ENCODE assay signal across 1 cellular context in genomic region chr18:2406544-2406943, GRCh38.
TF ChIP-seq lines count a peak whose summit lies in the region.

No MANE protein-coding gene starts in this region.

TF ChIP-seq in IMR-90, 13 proteins besides CTCF, POLR2A, EP300 and RAD21 (continued from another document):
- TF ChIP-seq USF2 (IDR thresholded peaks at IDR 0.05; ENCODE audit: low read depth, low read length): no peak
- TF ChIP-seq MAFK (IDR thresholded peaks at IDR 0.05; ENCODE audit: low read depth, low read length): no peak
- no peak for TF ChIP-seq RCOR1 (IDR thresholded peaks at IDR 0.05; ENCODE audit: insufficient replicate concordance, low read length)
- TF ChIP-seq CEBPB (IDR thresholded peaks at IDR 0.05; ENCODE audit: low read depth, low read length): no peak
- TF ChIP-seq MAZ (IDR thresholded peaks at IDR 0.05; ENCODE audit: borderline replicate concordance, low read depth, low read length): no peak
- no peak for TF ChIP-seq FOS (IDR thresholded peaks at IDR 0.05; ENCODE audit: low read depth, low read length)
- TF ChIP-seq CHD1 (IDR thresholded peaks at IDR 0.05; ENCODE audit: low read depth, low read length): no peak
- no peak for TF ChIP-seq MXI1 (IDR thresholded peaks at IDR 0.05; ENCODE audit: borderline replicate concordance, low read depth, low read length)
- no peak for TF ChIP-seq BHLHE40 (IDR thresholded peaks at IDR 0.05; ENCODE audit: low read depth, low read length)
- no peak for TF ChIP-seq RFX5 (IDR thresholded peaks at IDR 0.05; ENCODE audit: low read depth, low read length)
TF ChIP-seq in IMR-90: peak in this region for 0.
